Comparison of ENCODE assay signal across 8 cellular contexts in the genomic region with DNA sequence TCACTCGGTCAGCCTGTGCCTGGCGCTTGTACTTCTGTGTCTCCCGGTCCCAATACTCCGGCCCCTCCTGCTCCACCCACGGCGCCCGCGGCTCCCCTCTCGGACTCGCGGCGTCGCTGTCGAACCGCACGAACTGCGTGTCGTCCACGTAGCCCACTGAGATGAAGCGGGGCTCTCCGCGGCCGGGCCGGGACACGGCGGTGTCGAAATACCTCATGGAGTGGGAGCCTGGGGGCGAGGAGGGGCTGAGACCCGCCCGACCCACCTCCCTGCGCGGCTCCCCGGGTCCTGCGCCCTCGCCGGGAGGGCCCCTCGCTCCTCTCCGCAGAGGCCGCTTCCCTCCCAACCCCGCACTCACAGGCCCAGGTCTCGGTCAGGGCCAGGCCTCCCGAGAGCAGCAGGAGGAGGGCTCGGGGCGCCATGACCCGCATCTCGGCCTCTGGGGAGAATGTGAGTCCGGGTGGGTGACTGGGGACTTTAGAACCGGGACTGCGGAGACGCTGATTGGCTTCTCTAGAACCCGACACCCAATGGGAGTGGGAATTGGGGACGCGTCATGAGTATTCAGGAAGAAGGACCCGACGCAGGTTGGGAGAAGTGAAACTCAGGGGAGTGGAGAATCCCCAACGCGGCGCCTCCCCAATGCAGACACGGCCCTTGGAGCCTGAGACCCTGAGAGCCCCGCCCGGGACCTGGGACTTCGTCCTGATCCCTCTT. TPM values are rescaled to one million over a fixed set of nuclear protein-coding genes. Genes with fewer than 3 reads are reported as not detected.
DNase-seq lines count a peak whose midpoint lies in the region; ATAC-seq and TF ChIP-seq lines count a peak whose summit lies in the region.

A gene (minus strand): TSS at position 452 of the 717 bp plus-strand sequence. CDS start 21 bp downstream, at position 431.

- H3K9me3 Mint-ChIP-seq in nephron, result no peaks in the 10 kb centered on the region

- TF ChIP-seq CTCF in DND-41 (IDR thresholded peaks at IDR 0.05; ENCODE audit: borderline replicate concordance, extremely low read depth, low read length, poor library complexity, severe bottlenecking) (peak; percentile 35), RWPE1 (conservative IDR thresholded peaks at IDR 0.05; ENCODE audit: low read depth) (no peak), fibroblast of the aortic adventitia (IDR thresholded peaks at IDR 0.05; ENCODE audit: insufficient read depth, low read length) (peak; percentile 36), nephron (IDR thresholded peaks at IDR 0.05; ENCODE audit: unreplicated experiment in 3 of 3) (no peak)

- POLR2A ChIA-PET in RWPE1 (lab: Yijun Ruan, JAX; ENCODE audit: low non-redundant PET), result no interaction called here

- H3K4me1 Mint-ChIP-seq in nephron, result peaks cover 7% of the 10 kb centered on the region

- ATAC-seq in DND-41 (ENCODE audit: insufficient read depth, low read depth), result peak; percentile 98
- peak; percentile 79 for ATAC-seq in GM21825 (IDR thresholded peaks at IDR 0.05; ENCODE audit: unreplicated experiment)
- ATAC-seq in stimulated activated naive CD8-positive, alpha-beta T cell treated with anti-CD3 and anti-CD28 coated beads, Interleukin-15, Interleukin-2, amounts not matched to agents 100 U/mL and 50 U/mL, for 24 hours, result peak; percentile 92

- H3K9me3 ChIP-seq in DND-41 (ENCODE audit: insufficient read depth, low read length, severe bottlenecking), result no peaks in the 10 kb centered on the region

- H2AFZ ChIP-seq in DND-41 (ENCODE audit: low read depth, low read length), result peak within 1 kb of the TSS; percentile 88

- peak within 1 kb of the TSS in 2 of 3 experiments; percentile 11 to 23 for H3K27ac Mint-ChIP-seq in nephron

- peaks cover 9% of the 10 kb centered on the region; the same call in 1 of the 2 replicates for H4K20me1 ChIP-seq in DND-41 (ENCODE audit: insufficient read depth, low read length)

- H3K4me3 Mint-ChIP-seq in nephron, result peak within 1 kb of the TSS; percentile 76 to 92 (median 85)

- peaks cover 8% of the 10 kb centered on the region for H3K79me2 ChIP-seq in DND-41 (ENCODE audit: insufficient read depth, low read length)

- peak within 1 kb of the TSS; percentile 85 for H3K4me2 ChIP-seq in DND-41 (ENCODE audit: insufficient read depth, low read length)

- peaks cover 24% of the 10 kb centered on the region for H3K36me3 ChIP-seq in DND-41 (ENCODE audit: insufficient read depth, low read length)

- DNase-seq in DND-41, result peak; percentile 93
- DNase-seq in Kasumi-1 (lab: John Stamatoyannopoulos, UW), result peak; percentile 92 to 95
- DNase-seq in RWPE1 (ENCODE audit: low spot score), result peak; percentile 97
- peak; percentile 83 for DNase-seq in activated effector memory CD4-positive, alpha-beta T cell treated with Interleukin-2 at 50 U/mL for 16 hours
- DNase-seq in fibroblast of the aortic adventitia (ENCODE audit: low read depth), result peak; percentile 94
- DNase-seq in stimulated activated naive CD8-positive, alpha-beta T cell treated with anti-CD3 and anti-CD28 coated beads, Interleukin-15, Interleukin-2, amounts not matched to agents 100 U/mL and 50 U/mL, for 24 hours, result peak; percentile 86

- peaks cover 90% of the 10 kb centered on the region for H3K27me3 Mint-ChIP-seq in nephron (ENCODE audit: low read depth)

- H3K4me1 ChIP-seq in DND-41 (ENCODE audit: insufficient read depth, low read length), result peaks cover 20% of the 10 kb centered on the region

- peak within 1 kb of the TSS; percentile 46 to 71; a peak in 3 of 4 replicates for H3K4me3 ChIP-seq in DND-41 (ENCODE audit: low read depth in 1 of 2, low read length in 2 of 2)
- H3K4me3 ChIP-seq in fibroblast of the aortic adventitia (ENCODE audit: low read depth, low read length), result peak within 1 kb of the TSS; percentile 78

- CTCF ChIA-PET in RWPE1 (lab: Yijun Ruan, JAX), result no interaction called here

- H3K27ac ChIP-seq in DND-41 (ENCODE audit: low read length) (peak within 1 kb of the TSS; percentile 73), RWPE1 (peak within 1 kb of the TSS; percentile 73)

- peaks cover 4% of the 10 kb centered on the region for H3K36me3 Mint-ChIP-seq in nephron (ENCODE audit: low read depth)

- H3K27me3 ChIP-seq in DND-41 (ENCODE audit: insufficient read depth, low read length, poor library complexity), result no peaks in the 10 kb centered on the region

- peak within 1 kb of the TSS; percentile 81 for H3K9ac ChIP-seq in DND-41 (ENCODE audit: low read depth, low read length)

RNA-seq across cellular contexts. Expression of the gene that starts here (rescaled TPM):
- total RNA-seq in fibroblast of the aortic adventitia (ENCODE audit: low replicate concordance), result 26.3 and 159 TPM in 2 replicates

Comparison
In these comparisons a context has a peak if more than half of its experiments do, and no peak if none do; other contexts are left out.
1. Peak in every context shown above with its lines: DNase-seq, ATAC-seq, H3K4me3 ChIP-seq and H3K27ac ChIP-seq.
2. CTCF ChIP-seq: peak in DND-41 (single experiment) and fibroblast of the aortic adventitia (single experiment); none in RWPE1 (single experiment) and nephron (0 of 3).